Comparison of ENCODE assay signal across 35 cellular contexts in genomic region chr10:81146436-81146835, GRCh38.
"Had no signal": no experiment of that assay in that cellular context is flagged by ENCODE, and none has a peak within 500 bp of the region (broad histone marks: within the 10 kb centered on the region; RNA-seq: fewer than 3 reads in every experiment).

No MANE protein-coding gene starts in this region.

- H3K27ac ChIP-seq: adrenal gland, body of pancreas, brain microvascular endothelial cell, breast epithelium, VCaP had no signal

- H3K4me1 Mint-ChIP-seq: activated B cell treated with CpG ODN at 0.5 μM for 24 hours; activated CD4-positive, alpha-beta T cell treated with anti-CD3 and anti-CD28 coated beads, Interleukin-2, amount 10 ng/mL, durations not matched to agents 24 days and 14 days; activated naive CD8-positive, alpha-beta T cell treated with anti-CD3 and anti-CD28 coated beads for 36 hours; activated T-helper 17 cell treated with anti-CD3 and anti-CD28 coated beads, Interleukin-2, amount 50 U/mL, for 72 hours had no signal

- ATAC-seq: activated CD8-positive, alpha-beta T cell treated with anti-CD3 and anti-CD28 coated beads for 36 hours; activated naive CD4-positive, alpha-beta T cell treated with anti-CD3 and anti-CD28 coated beads, Interleukin-2, amount 50 U/mL, for 72 hours; activated T-cell treated with anti-CD3 and anti-CD28 coated beads, Interleukin-2, amount 50 U/mL, for 4 hours; activated T-cell treated with anti-CD3 and anti-CD28 coated beads, Interleukin-2, amount 50 U/mL, for 72 hours; activated T-helper 17 cell treated with anti-CD3 and anti-CD28 coated beads, Interleukin-2, amount 50 U/mL, for 72 hours; body of pancreas had no signal

- H3K9me3 Mint-ChIP-seq: activated B cell treated with CpG ODN at 0.5 μM for 24 hours; activated CD4-positive, alpha-beta memory T cell treated with anti-CD3 and anti-CD28 coated beads for 36 hours; activated CD4-positive, alpha-beta T cell treated with anti-CD3 and anti-CD28 coated beads, Interleukin-2, amount 10 ng/mL, durations not matched to agents 24 days and 14 days; activated CD8-positive, alpha-beta T cell treated with anti-CD3 and anti-CD28 coated beads for 36 hours; activated naive CD4-positive, alpha-beta T cell treated with anti-CD3 and anti-CD28 coated beads for 36 hours; activated naive CD4-positive, alpha-beta T cell treated with anti-CD3 and anti-CD28 coated beads, Interleukin-2, amount 50 U/mL, for 72 hours; activated naive CD8-positive, alpha-beta T cell treated with anti-CD3 and anti-CD28 coated beads for 36 hours; activated T-cell treated with anti-CD3 and anti-CD28 coated beads, Interleukin-2, amount 50 U/mL, for 72 hours; activated T-helper 1 cell treated with anti-CD3 and anti-CD28 coated beads, Interleukin-12 subunit alpha, Interleukin-12 subunit beta, Interleukin-2, Interleukin-4 antibody, amounts not matched to agents 30 ng/mL and 10 ng/mL and 1 ng/mL, durations not matched to agents 14 hours and 24 hours and 36 hours; activated T-helper 17 cell treated with anti-CD3 and anti-CD28 coated beads, Interleukin-2, amount 50 U/mL, for 72 hours; T-helper 2 cell treated with Interferon-gamma antibody and Interleukin-4, amounts not matched to agents 5 μg/mL and 100 μg/mL, for 36 hours had no signal

- H3K36me3 Mint-ChIP-seq: activated CD4-positive, alpha-beta memory T cell treated with anti-CD3 and anti-CD28 coated beads for 36 hours; activated naive CD4-positive, alpha-beta T cell treated with anti-CD3 and anti-CD28 coated beads, Interleukin-2, amount 50 U/mL, for 72 hours; activated naive CD8-positive, alpha-beta T cell treated with anti-CD3 and anti-CD28 coated beads for 36 hours had no signal

- H3K9me3 ChIP-seq: adrenal gland, body of pancreas, breast epithelium had no signal

- H3K27ac Mint-ChIP-seq: activated B cell treated with CpG ODN at 0.5 μM for 24 hours; activated CD4-positive, alpha-beta memory T cell treated with anti-CD3 and anti-CD28 coated beads for 36 hours; activated CD4-positive, alpha-beta T cell treated with anti-CD3 and anti-CD28 coated beads, Interleukin-2, amount 10 ng/mL, durations not matched to agents 24 days and 14 days; activated CD8-positive, alpha-beta T cell treated with anti-CD3 and anti-CD28 coated beads for 36 hours; activated naive CD4-positive, alpha-beta T cell treated with anti-CD3 and anti-CD28 coated beads for 36 hours; activated naive CD4-positive, alpha-beta T cell treated with anti-CD3 and anti-CD28 coated beads, Interleukin-2, amount 50 U/mL, for 72 hours; activated naive CD8-positive, alpha-beta T cell treated with anti-CD3 and anti-CD28 coated beads for 36 hours; activated T-cell treated with anti-CD3 and anti-CD28 coated beads, Interleukin-2, amount 50 U/mL, for 72 hours; activated T-helper 1 cell treated with anti-CD3 and anti-CD28 coated beads, Interleukin-12 subunit alpha, Interleukin-12 subunit beta, Interleukin-2, Interleukin-4 antibody, amounts not matched to agents 30 ng/mL and 10 ng/mL and 1 ng/mL, durations not matched to agents 14 hours and 24 hours and 36 hours; activated T-helper 17 cell treated with anti-CD3 and anti-CD28 coated beads, Interleukin-2, amount 50 U/mL, for 72 hours; T-helper 2 cell treated with Interferon-gamma antibody and Interleukin-4, amounts not matched to agents 5 μg/mL and 100 μg/mL, for 36 hours had no signal

- H3K4me1 ChIP-seq: adrenal gland, body of pancreas, breast epithelium had no signal

- H3K4me3 Mint-ChIP-seq: activated B cell treated with CpG ODN at 0.5 μM for 24 hours; activated CD4-positive, alpha-beta memory T cell treated with anti-CD3 and anti-CD28 coated beads for 36 hours; activated CD4-positive, alpha-beta T cell treated with anti-CD3 and anti-CD28 coated beads, Interleukin-2, amount 10 ng/mL, durations not matched to agents 24 days and 14 days; activated CD8-positive, alpha-beta T cell treated with anti-CD3 and anti-CD28 coated beads for 36 hours; activated naive CD4-positive, alpha-beta T cell treated with anti-CD3 and anti-CD28 coated beads for 36 hours; activated naive CD8-positive, alpha-beta T cell treated with anti-CD3 and anti-CD28 coated beads for 36 hours; activated T-cell treated with anti-CD3 and anti-CD28 coated beads, Interleukin-2, amount 50 U/mL, for 4 hours; activated T-cell treated with anti-CD3 and anti-CD28 coated beads, Interleukin-2, amount 50 U/mL, for 72 hours; activated T-helper 1 cell treated with anti-CD3 and anti-CD28 coated beads, Interleukin-12 subunit alpha, Interleukin-12 subunit beta, Interleukin-2, Interleukin-4 antibody, amounts not matched to agents 30 ng/mL and 10 ng/mL and 1 ng/mL, durations not matched to agents 14 hours and 24 hours and 36 hours; activated T-helper 17 cell treated with anti-CD3 and anti-CD28 coated beads, Interleukin-2, amount 50 U/mL, for 72 hours; T-helper 2 cell treated with Interferon-gamma antibody and Interleukin-4, amounts not matched to agents 5 μg/mL and 100 μg/mL, for 36 hours had no signal

- H3K27me3 ChIP-seq: adrenal gland, body of pancreas, brain microvascular endothelial cell, breast epithelium had no signal

- H3K27me3 Mint-ChIP-seq: activated B cell treated with CpG ODN at 0.5 μM for 24 hours; activated CD4-positive, alpha-beta memory T cell treated with anti-CD3 and anti-CD28 coated beads for 36 hours; activated CD4-positive, alpha-beta T cell treated with anti-CD3 and anti-CD28 coated beads, Interleukin-2, amount 10 ng/mL, durations not matched to agents 24 days and 14 days; activated CD8-positive, alpha-beta T cell treated with anti-CD3 and anti-CD28 coated beads for 36 hours; activated T-helper 17 cell treated with anti-CD3 and anti-CD28 coated beads, Interleukin-2, amount 50 U/mL, for 72 hours had no signal

- H3K4me3 ChIP-seq: adrenal gland, body of pancreas, breast epithelium had no signal

- H3K36me3 ChIP-seq: adrenal gland, brain microvascular endothelial cell, breast epithelium had no signal

- FAIRE-seq: astrocyte, colon, TTC549 had no signal

- DNase-seq: activated B cell treated with CpG ODN at 0.5 μM for 24 hours; activated CD4-positive, alpha-beta memory T cell treated with anti-CD3 and anti-CD28 coated beads for 36 hours; activated CD4-positive, alpha-beta T cell treated with anti-CD3 and anti-CD28 coated beads for 4 hours; activated CD4-positive, alpha-beta T cell treated with anti-CD3 and anti-CD28 coated beads, Interleukin-2, amount 10 ng/mL, durations not matched to agents 24 days and 14 days; activated CD4-positive, alpha-beta T cell treated with anti-CD3 and anti-CD28 coated beads, Interleukin-2, amount 50 U/mL, for 1 hour; activated CD4-positive, alpha-beta T cell treated with anti-CD3 and anti-CD28 coated beads, Interleukin-2, amount 50 U/mL, for 4 hours; activated CD4-positive, CD25-positive, alpha-beta regulatory T cell treated with anti-CD3 and anti-CD28 coated beads, Interleukin-2, amount 50 U/mL, for 72 hours; activated CD8-positive, alpha-beta memory T cell treated with anti-CD3 and anti-CD28 coated beads, Interleukin-2, amount 50 U/mL, for 4 hours; activated CD8-positive, alpha-beta T cell treated with anti-CD3 and anti-CD28 coated beads for 36 hours; activated effector memory CD4-positive, alpha-beta T cell treated with anti-CD3 and anti-CD28 coated beads, Interleukin-2, amount 50 U/mL, for 16 hours; activated gamma-delta T cell treated with Interleukin-2 at 50 U/mL for 16 hours; activated naive CD4-positive, alpha-beta T cell; activated naive CD4-positive, alpha-beta T cell treated with anti-CD3 and anti-CD28 coated beads for 36 hours; activated naive CD4-positive, alpha-beta T cell treated with anti-CD3 and anti-CD28 coated beads, Interleukin-2, amount 50 U/mL, for 16 hours; activated naive CD8-positive, alpha-beta T cell treated with anti-CD3 and anti-CD28 coated beads for 36 hours; activated T-cell treated with anti-CD3 and anti-CD28 coated beads for 4 hours; activated T-cell treated with anti-CD3 and anti-CD28 coated beads, Interleukin-2, amount 50 U/mL, for 1 hour; activated T-cell treated with anti-CD3 and anti-CD28 coated beads, Interleukin-2, amount 50 U/mL, for 4 hours; activated T-cell treated with anti-CD3 and anti-CD28 coated beads, Interleukin-2, amount 50 U/mL, for 72 hours; adrenal gland; amniotic stem cell; aorta; body of pancreas; brain microvascular endothelial cell; central memory CD4-positive, alpha-beta T cell; T-helper 9 cell had no signal
